14 cellular contexts compared by ENCODE assay signal in genomic region chr6:14549319-14549770, GRCh38.
DNase-seq lines count a peak whose midpoint lies in the region; ATAC-seq, FAIRE-seq and TF ChIP-seq lines count a peak whose summit lies in the region.
"Had no signal": no experiment of that assay in that cellular context is flagged by ENCODE, and none has a peak within 500 bp of the region (broad histone marks: within the 10 kb centered on the region; RNA-seq: fewer than 3 reads in every experiment).

No MANE protein-coding gene starts in this region.

- H3K9ac ChIP-seq in colonic mucosa (ENCODE audit: low read depth in 2 of 2, low read length in 2 of 2), result peak overlapping the region in 1 of 2 donors; percentile 59

- H3K9me3 ChIP-seq in colonic mucosa, result no peaks in the 10 kb centered on the region
- H3K9me3 ChIP-seq: tibial nerve had no signal

- H3K36me3 ChIP-seq in colonic mucosa, result no peaks in the 10 kb centered on the region
- H3K36me3 ChIP-seq: tibial nerve had no signal

- H3K4me3 Mint-ChIP-seq in progenitor cell of endocrine pancreas (ENCODE audit: low read depth), result peak overlapping the region; percentile 16
- H3K4me3 Mint-ChIP-seq: activated naive CD8-positive, alpha-beta T cell treated with anti-CD3 and anti-CD28 coated beads, Interleukin-2, amount 50 U/mL, for 24 hours; CD8-positive, alpha-beta memory T cell had no signal

- H3K27me3 Mint-ChIP-seq in progenitor cell of endocrine pancreas, result peaks cover 2% of the 10 kb centered on the region

- DNase-seq in NCI-H1105 (lab: John Stamatoyannopoulos, UW) (peak; percentile 57), NCI-H2171 treated with DMSO at 0.1 percent for 48 hours (lab: John Stamatoyannopoulos, UW) (peak; percentile 98), colonic mucosa (peak; percentile 75), progenitor cell of endocrine pancreas (ENCODE audit: low spot score, unreplicated experiment) (no peak), RCC 7860 (ENCODE audit: low spot score) (no peak), GM19238 (ENCODE audit: insufficient read length, low spot score) (no peak), HUDEP-2 (lab: John Stamatoyannopoulos, UW; ENCODE audit: unreplicated experiment in 76 of 76) (no peak)
- DNase-seq: activated CD8-positive, alpha-beta memory T cell treated with anti-CD3 and anti-CD28 coated beads, Interleukin-2, amount 50 U/mL, for 4 hours; activated naive CD8-positive, alpha-beta T cell treated with anti-CD3 and anti-CD28 coated beads, Interleukin-2, amount 50 U/mL, for 24 hours; CD8-positive, alpha-beta memory T cell; occipital lobe had no signal

- intact Hi-C loops in colonic mucosa (cut with DNase I), result no loop called here

- H3K27ac Mint-ChIP-seq in progenitor cell of endocrine pancreas, result peak overlapping the region; percentile 82
- H3K27ac Mint-ChIP-seq: activated naive CD8-positive, alpha-beta T cell treated with anti-CD3 and anti-CD28 coated beads, Interleukin-2, amount 50 U/mL, for 24 hours; CD8-positive, alpha-beta memory T cell had no signal

- H3K27ac ChIP-seq in colonic mucosa, result peak overlapping the region; percentile 73
- H3K27ac ChIP-seq: SK-N-MC had no signal

- H3K36me3 Mint-ChIP-seq in progenitor cell of endocrine pancreas (ENCODE audit: insufficient read depth), result peaks cover 3% of the 10 kb centered on the region
- H3K36me3 Mint-ChIP-seq: CD8-positive, alpha-beta memory T cell had no signal

- no peaks in the 10 kb centered on the region for H3K27me3 ChIP-seq in colonic mucosa
- H3K27me3 ChIP-seq: tibial nerve had no signal

- peaks cover 2% of the 10 kb centered on the region for H3K9me3 Mint-ChIP-seq in progenitor cell of endocrine pancreas (ENCODE audit: low read depth)
- H3K9me3 Mint-ChIP-seq: activated naive CD8-positive, alpha-beta T cell treated with anti-CD3 and anti-CD28 coated beads, Interleukin-2, amount 50 U/mL, for 24 hours; CD8-positive, alpha-beta memory T cell had no signal

- FAIRE-seq in RCC 7860 (lab: Jason Lieb, UNC), result no peak

- H3K4me3 ChIP-seq in colonic mucosa, result no peak overlapping the region
- H3K4me3 ChIP-seq: SK-N-MC, tibial nerve had no signal

- H3K4me1 ChIP-seq in colonic mucosa, result no peaks in the 10 kb centered on the region

- no peak for ATAC-seq in HG02973 (IDR thresholded peaks at IDR 0.05; ENCODE audit: unreplicated experiment)
- ATAC-seq: activated naive CD8-positive, alpha-beta T cell treated with anti-CD3 and anti-CD28 coated beads, Interleukin-2, amount 50 U/mL, for 24 hours had no signal

- H3K4me1 Mint-ChIP-seq in progenitor cell of endocrine pancreas (ENCODE audit: low read depth), result peaks cover 41% of the 10 kb centered on the region
- H3K4me1 Mint-ChIP-seq: activated naive CD8-positive, alpha-beta T cell treated with anti-CD3 and anti-CD28 coated beads, Interleukin-2, amount 50 U/mL, for 24 hours; CD8-positive, alpha-beta memory T cell had no signal

- TF ChIP-seq CTCF in colonic mucosa (IDR thresholded peaks at IDR 0.05) (no peak), progenitor cell of endocrine pancreas (IDR thresholded peaks at IDR 0.05; ENCODE audit: unreplicated experiment) (no peak)

Comparison
In these comparisons a context has a peak if more than half of its experiments do, and no peak if none do; other contexts are left out.
1. DNase-seq: peak in NCI-H1105 (single experiment), NCI-H2171 treated with DMSO at 0.1 percent for 48 hours (single experiment) and colonic mucosa (single experiment); none in progenitor cell of endocrine pancreas (single experiment), RCC 7860 (single experiment), GM19238 (single experiment) and HUDEP-2 (0 of 76).